ENCODE assay signal across 8 cellular contexts in genomic region chr2:196263181-196263747, GRCh38.
DNase-seq lines count a peak whose midpoint lies in the region; ATAC-seq and TF ChIP-seq lines count a peak whose summit lies in the region.

No MANE protein-coding gene starts in this region.

- H3K4me1 ChIP-seq in KMS-11 (ENCODE audit: low read depth, poor library complexity, severe bottlenecking) = peaks cover 60% of the 10 kb centered on the region
- H3K4me1 ChIP-seq in suprapubic skin = peaks cover 26% of the 10 kb centered on the region

- peak overlapping the region; percentile 81 for H3K4me2 ChIP-seq in KMS-11

- H3K4me3 ChIP-seq in KMS-11 (IDR thresholded peaks at IDR 0.05; ENCODE audit: insufficient read depth, low read depth, low read length) (no peak overlapping the region), suprapubic skin (no peak overlapping the region)

- no peaks in the 10 kb centered on the region for H3K27me3 ChIP-seq in KMS-11 (ENCODE audit: insufficient read depth, low read depth)
- H3K27me3 ChIP-seq in suprapubic skin = no peaks in the 10 kb centered on the region

- no peaks in the 10 kb centered on the region for H3K79me2 ChIP-seq in KMS-11 (ENCODE audit: insufficient read depth, low read depth)

- 25% methylated on average over 8 of the region's 8 CpGs for WGBS in suprapubic skin

- no peaks in the 10 kb centered on the region for H3K9me3 ChIP-seq in suprapubic skin

- H3K36me3 ChIP-seq in KMS-11 (ENCODE audit: insufficient read depth) (no peaks in the 10 kb centered on the region), suprapubic skin (no peaks in the 10 kb centered on the region)

- TF ChIP-seq CTCF in GM10266 (IDR thresholded peaks at IDR 0.05; ENCODE audit: control insufficient read depth, insufficient read depth, low read depth, missing control alignments) = no peak
- TF ChIP-seq CTCF in KMS-11 (conservative IDR thresholded peaks at IDR 0.05; ENCODE audit: low read depth, low read length) = no peak
- TF ChIP-seq CTCF in suprapubic skin (IDR thresholded peaks at IDR 0.05) = no peak

- ATAC-seq in GM21717 (IDR thresholded peaks at IDR 0.05; ENCODE audit: unreplicated experiment) = peak; percentile 98

- TF ChIP-seq EP300 in suprapubic skin (IDR thresholded peaks at IDR 0.05) = no peak

- no peaks in the 10 kb centered on the region for H4K20me1 ChIP-seq in KMS-11 (ENCODE audit: insufficient read depth)

- H3K27ac ChIP-seq in KMS-11 (peak overlapping the region; percentile 87), suprapubic skin (peak overlapping the region; percentile 2)

- no peak for TF ChIP-seq POLR2A in suprapubic skin (IDR thresholded peaks at IDR 0.05)

- H3K9ac ChIP-seq in KMS-11 = peak overlapping the region; percentile 47

- peak overlapping the region; percentile 47 for H2AFZ ChIP-seq in KMS-11 (ENCODE audit: low read depth)

- peak; percentile 43 for DNase-seq in GM10266 (ENCODE audit: extremely low spot score)
- DNase-seq in activated CD4-positive, alpha-beta T cell treated with anti-CD3 and anti-CD28 coated beads for 48 hours = peak; percentile 44
- DNase-seq in globus pallidus (ENCODE audit: low spot score) = peak; percentile 49
- DNase-seq in suprapubic skin (ENCODE audit: low spot score in 2 of 2) = no peak
- no peak for DNase-seq in DMS53 (lab: John Stamatoyannopoulos, UW)
- DNase-seq in NCI-H524 treated with DMSO at 0.1 percent for 48 hours (lab: John Stamatoyannopoulos, UW) = no peak

Comparison
In these comparisons a context has a peak if more than half of its experiments do, and no peak if none do; other contexts are left out.
1. DNase-seq: peak in GM10266 (single experiment), activated CD4-positive, alpha-beta T cell treated with anti-CD3 and anti-CD28 coated beads for 48 hours (single experiment) and globus pallidus (single experiment); none in suprapubic skin (0 of 2), DMS53 (single experiment) and NCI-H524 treated with DMSO at 0.1 percent for 48 hours (single experiment).